ENCODE assay signal across 20 cellular contexts in genomic region chr10:132355297-132355696, GRCh38.
"Had no signal": no experiment of that assay in that cellular context is flagged by ENCODE, and none has a peak within 500 bp of the region (broad histone marks: within the 10 kb centered on the region; RNA-seq: fewer than 3 reads in every experiment).

No MANE protein-coding gene starts in this region.

- H3K27me3 ChIP-seq: colonic mucosa, right lobe of liver, stomach had no signal

- H3K4me3 Mint-ChIP-seq: endodermal cell; naive thymus-derived CD8-positive, alpha-beta T cell had no signal

- H3K27me3 Mint-ChIP-seq: naive thymus-derived CD8-positive, alpha-beta T cell had no signal

- H3K27ac Mint-ChIP-seq: endodermal cell; naive thymus-derived CD8-positive, alpha-beta T cell had no signal

- H3K36me3 ChIP-seq: colonic mucosa, right lobe of liver had no signal

- H3K4me1 ChIP-seq: colonic mucosa, parathyroid adenoma, psoas muscle, right lobe of liver had no signal

- H3K9me3 ChIP-seq: colonic mucosa, mucosa of descending colon, psoas muscle, right lobe of liver, stomach had no signal

- H3K27ac ChIP-seq: colonic mucosa, parathyroid adenoma, psoas muscle, right lobe of liver, stomach had no signal

- H3K36me3 Mint-ChIP-seq: naive thymus-derived CD8-positive, alpha-beta T cell had no signal

- ATAC-seq: left colon; mucosa of descending colon; naive thymus-derived CD8-positive, alpha-beta T cell; psoas muscle; right lobe of liver had no signal

- H3K4me1 Mint-ChIP-seq: endodermal cell had no signal

- DNase-seq: cerebellar nuclear complex; colonic mucosa; effector CD4-positive, alpha-beta T cell; endodermal cell; erythroblast; hippocampal formation; left colon; mammary epithelial cell; naive thymus-derived CD8-positive, alpha-beta T cell; psoas muscle; retina; stimulated activated CD4-positive, alpha-beta T cell treated with anti-CD3 and anti-CD28 coated beads, Interleukin-2, amount 100 ng/mL, for 24 hours; stimulated activated CD4-positive, alpha-beta T cell treated with anti-CD3 and anti-CD28 coated beads, Interleukin-4, amount 100 ng/mL, for 4 hours; stimulated activated naive CD4-positive, alpha-beta T cell; stomach; substantia nigra; trophoblast cell had no signal

- H2AFZ ChIP-seq: parathyroid adenoma had no signal

- H3K4me3 ChIP-seq: colonic mucosa, mucosa of descending colon, psoas muscle, right lobe of liver, stomach had no signal

- H3K9me3 Mint-ChIP-seq: naive thymus-derived CD8-positive, alpha-beta T cell had no signal
